In the genomic region with DNA sequence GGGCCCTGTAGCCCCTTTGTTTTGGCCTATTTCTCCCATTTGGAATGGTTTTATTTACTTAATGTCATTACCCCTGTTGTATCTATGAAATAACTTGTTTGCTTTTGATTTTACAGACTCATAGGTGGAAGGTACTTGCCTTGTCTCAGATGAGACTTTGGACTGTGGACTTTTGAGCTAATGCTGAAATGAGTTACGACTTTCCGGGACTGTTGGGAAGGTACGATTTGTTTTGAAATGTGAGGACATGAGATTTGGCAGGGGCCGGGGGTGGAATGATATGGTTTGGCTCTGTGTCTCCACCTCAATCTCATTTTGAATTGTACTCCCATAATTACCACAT, we compare ENCODE assay signal across 1 cellular context.
TF ChIP-seq lines count a peak whose summit lies in the region.

No MANE protein-coding gene starts in this region.

TF ChIP-seq in HepG2, 621 proteins besides CTCF, POLR2A, EP300 and RAD21 (continues in another document):
- 0 out of 2 replicates have a peak, but pooled peaks have one; percentile 1 for TF ChIP-seq KAT7 (CRISPR knock-in tag; IDR thresholded peaks at IDR 0.05; ENCODE audit: borderline replicate concordance)
- TF ChIP-seq SOX13 (IDR thresholded peaks at IDR 0.05): no peak
- peak in 1 of 2 experiments; percentile 68; a peak in 2 of 4 replicates for TF ChIP-seq SOX13 (CRISPR knock-in tag; conservative IDR thresholded peaks at IDR 0.05 in 1 of 2, IDR thresholded peaks at IDR 0.05 in 1 of 2)
- TF ChIP-seq, protein P1, sequence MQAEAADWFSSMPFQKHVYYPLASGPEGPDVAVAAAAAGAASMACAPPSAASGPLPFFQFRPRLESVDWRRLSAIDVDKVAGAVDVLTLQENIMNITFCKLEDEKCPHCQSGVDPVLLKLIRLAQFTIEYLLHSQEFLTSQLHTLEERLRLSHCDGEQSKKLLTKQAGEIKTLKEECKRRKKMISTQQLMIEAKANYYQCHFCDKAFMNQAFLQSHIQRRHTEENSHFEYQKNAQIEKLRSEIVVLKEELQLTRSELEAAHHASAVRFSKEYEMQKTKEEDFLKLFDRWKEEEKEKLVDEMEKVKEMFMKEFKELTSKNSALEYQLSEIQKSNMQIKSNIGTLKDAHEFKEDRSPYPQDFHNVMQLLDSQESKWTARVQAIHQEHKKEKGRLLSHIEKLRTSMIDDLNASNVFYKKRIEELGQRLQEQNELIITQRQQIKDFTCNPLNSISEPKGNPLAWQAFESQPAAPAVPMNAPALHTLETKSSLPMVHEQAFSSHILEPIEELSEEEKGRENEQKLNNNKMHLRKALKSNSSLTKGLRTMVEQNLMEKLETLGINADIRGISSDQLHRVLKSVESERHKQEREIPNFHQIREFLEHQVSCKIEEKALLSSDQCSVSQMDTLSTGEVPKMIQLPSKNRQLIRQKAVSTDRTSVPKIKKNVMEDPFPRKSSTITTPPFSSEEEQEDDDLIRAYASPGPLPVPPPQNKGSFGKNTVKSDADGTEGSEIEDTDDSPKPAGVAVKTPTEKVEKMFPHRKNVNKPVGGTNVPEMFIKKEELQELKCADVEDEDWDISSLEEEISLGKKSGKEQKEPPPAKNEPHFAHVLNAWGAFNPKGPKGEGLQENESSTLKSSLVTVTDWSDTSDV (CRISPR knock-in tag; IDR thresholded peaks at IDR 0.05): no peak
- TF ChIP-seq, protein P2, sequence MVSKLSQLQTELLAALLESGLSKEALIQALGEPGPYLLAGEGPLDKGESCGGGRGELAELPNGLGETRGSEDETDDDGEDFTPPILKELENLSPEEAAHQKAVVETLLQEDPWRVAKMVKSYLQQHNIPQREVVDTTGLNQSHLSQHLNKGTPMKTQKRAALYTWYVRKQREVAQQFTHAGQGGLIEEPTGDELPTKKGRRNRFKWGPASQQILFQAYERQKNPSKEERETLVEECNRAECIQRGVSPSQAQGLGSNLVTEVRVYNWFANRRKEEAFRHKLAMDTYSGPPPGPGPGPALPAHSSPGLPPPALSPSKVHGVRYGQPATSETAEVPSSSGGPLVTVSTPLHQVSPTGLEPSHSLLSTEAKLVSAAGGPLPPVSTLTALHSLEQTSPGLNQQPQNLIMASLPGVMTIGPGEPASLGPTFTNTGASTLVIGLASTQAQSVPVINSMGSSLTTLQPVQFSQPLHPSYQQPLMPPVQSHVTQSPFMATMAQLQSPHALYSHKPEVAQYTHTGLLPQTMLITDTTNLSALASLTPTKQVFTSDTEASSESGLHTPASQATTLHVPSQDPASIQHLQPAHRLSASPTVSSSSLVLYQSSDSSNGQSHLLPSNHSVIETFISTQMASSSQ (IDR thresholded peaks at IDR 0.05; ENCODE audit: low read depth): no peak
- TF ChIP-seq, protein P2 (CRISPR knock-in tag; IDR thresholded peaks at IDR 0.05; ENCODE audit: borderline replicate concordance): no peak
- TF ChIP-seq, protein P3, sequence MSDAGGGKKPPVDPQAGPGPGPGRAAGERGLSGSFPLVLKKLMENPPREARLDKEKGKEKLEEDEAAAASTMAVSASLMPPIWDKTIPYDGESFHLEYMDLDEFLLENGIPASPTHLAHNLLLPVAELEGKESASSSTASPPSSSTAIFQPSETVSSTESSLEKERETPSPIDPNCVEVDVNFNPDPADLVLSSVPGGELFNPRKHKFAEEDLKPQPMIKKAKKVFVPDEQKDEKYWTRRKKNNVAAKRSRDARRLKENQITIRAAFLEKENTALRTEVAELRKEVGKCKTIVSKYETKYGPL (CRISPR knock-in tag; IDR thresholded peaks at IDR 0.05): no peak
- no peak for TF ChIP-seq NCOA1 (CRISPR knock-in tag; IDR thresholded peaks at IDR 0.05)
- TF ChIP-seq HINFP (CRISPR knock-in tag; IDR thresholded peaks at IDR 0.05; ENCODE audit: low read depth): no peak
- no peak for TF ChIP-seq SOX6 (IDR thresholded peaks at IDR 0.05)
- peak; percentile 45; the same call in 1 of the 2 replicates for TF ChIP-seq SOX6 (CRISPR knock-in tag; IDR thresholded peaks at IDR 0.05)
- TF ChIP-seq, protein P4, sequence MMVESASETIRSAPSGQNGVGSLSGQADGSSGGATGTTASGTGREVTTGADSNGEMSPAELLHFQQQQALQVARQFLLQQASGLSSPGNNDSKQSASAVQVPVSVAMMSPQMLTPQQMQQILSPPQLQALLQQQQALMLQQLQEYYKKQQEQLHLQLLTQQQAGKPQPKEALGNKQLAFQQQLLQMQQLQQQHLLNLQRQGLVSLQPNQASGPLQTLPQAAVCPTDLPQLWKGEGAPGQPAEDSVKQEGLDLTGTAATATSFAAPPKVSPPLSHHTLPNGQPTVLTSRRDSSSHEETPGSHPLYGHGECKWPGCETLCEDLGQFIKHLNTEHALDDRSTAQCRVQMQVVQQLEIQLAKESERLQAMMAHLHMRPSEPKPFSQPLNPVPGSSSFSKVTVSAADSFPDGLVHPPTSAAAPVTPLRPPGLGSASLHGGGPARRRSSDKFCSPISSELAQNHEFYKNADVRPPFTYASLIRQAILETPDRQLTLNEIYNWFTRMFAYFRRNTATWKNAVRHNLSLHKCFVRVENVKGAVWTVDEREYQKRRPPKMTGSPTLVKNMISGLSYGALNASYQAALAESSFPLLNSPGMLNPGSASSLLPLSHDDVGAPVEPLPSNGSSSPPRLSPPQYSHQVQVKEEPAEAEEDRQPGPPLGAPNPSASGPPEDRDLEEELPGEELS (CRISPR knock-in tag; IDR thresholded peaks at IDR 0.05): no peak
- no peak for TF ChIP-seq MAZ (IDR thresholded peaks at IDR 0.05; ENCODE audit: borderline replicate concordance, low read depth, low read length)
- no peak for TF ChIP-seq MAZ (CRISPR knock-in tag; IDR thresholded peaks at IDR 0.05; ENCODE audit: low read depth)
- no peak for TF ChIP-seq KMT2A (CRISPR knock-in tag; IDR thresholded peaks at IDR 0.05)
- no peak for TF ChIP-seq TCF7 (IDR thresholded peaks at IDR 0.05; ENCODE audit: low read depth)
- TF ChIP-seq ZBTB42 (CRISPR knock-in tag; IDR thresholded peaks at IDR 0.05): no peak
- TF ChIP-seq ZNF207 (IDR thresholded peaks at IDR 0.05; ENCODE audit: borderline replicate concordance): no peak
- peak; percentile 38; the same call in 1 of the 2 replicates for TF ChIP-seq HMG20A (CRISPR knock-in tag; IDR thresholded peaks at IDR 0.05; ENCODE audit: borderline replicate concordance)
- TF ChIP-seq MTF2 (CRISPR knock-in tag; IDR thresholded peaks at IDR 0.05; ENCODE audit: borderline replicate concordance): no peak
- TF ChIP-seq TARDBP (CRISPR knock-in tag; IDR thresholded peaks at IDR 0.05): no peak
- TF ChIP-seq RBFOX2 (IDR thresholded peaks at IDR 0.05; ENCODE audit: low read depth, low read length): no peak
- TF ChIP-seq ZNF205 (CRISPR knock-in tag; IDR thresholded peaks at IDR 0.05): no peak
- no peak for TF ChIP-seq ZNF333 (CRISPR knock-in tag; IDR thresholded peaks at IDR 0.05; ENCODE audit: borderline replicate concordance)
- TF ChIP-seq SP140L (CRISPR knock-in tag; IDR thresholded peaks at IDR 0.05; ENCODE audit: borderline replicate concordance): no peak
- TF ChIP-seq ZNF329 (CRISPR knock-in tag; IDR thresholded peaks at IDR 0.05; ENCODE audit: low read depth): no peak
- no peak for TF ChIP-seq CENPX (CRISPR knock-in tag; IDR thresholded peaks at IDR 0.05)
- TF ChIP-seq RARA (CRISPR knock-in tag; IDR thresholded peaks at IDR 0.05): peak; percentile 36; the same call in 1 of the 2 replicates
- no peak for TF ChIP-seq FOSL1 (CRISPR knock-in tag; IDR thresholded peaks at IDR 0.05; ENCODE audit: borderline replicate concordance)
- TF ChIP-seq ZFYVE20 (CRISPR knock-in tag; IDR thresholded peaks at IDR 0.05; ENCODE audit: borderline replicate concordance, low read depth): no peak
- no peak for TF ChIP-seq KLF15 (CRISPR knock-in tag; IDR thresholded peaks at IDR 0.05; ENCODE audit: borderline replicate concordance)
- TF ChIP-seq SALL1 (CRISPR knock-in tag; IDR thresholded peaks at IDR 0.05): peak; percentile 27; the same call in 1 of the 2 replicates
- no peak for TF ChIP-seq THAP8 (CRISPR knock-in tag; IDR thresholded peaks at IDR 0.05; ENCODE audit: borderline replicate concordance)
- TF ChIP-seq NFE2L1 (CRISPR knock-in tag; IDR thresholded peaks at IDR 0.05; ENCODE audit: borderline replicate concordance): no peak
- no peak for TF ChIP-seq ZNF768 (CRISPR knock-in tag; IDR thresholded peaks at IDR 0.05)
- TF ChIP-seq DR1 (CRISPR knock-in tag; IDR thresholded peaks at IDR 0.05): no peak
- TF ChIP-seq EHMT2 (IDR thresholded peaks at IDR 0.05; ENCODE audit: borderline replicate concordance, low read depth, low read length): no peak
- no peak for TF ChIP-seq PITX1 (CRISPR knock-in tag; IDR thresholded peaks at IDR 0.05)
- no peak for TF ChIP-seq ZNF503 (CRISPR knock-in tag; IDR thresholded peaks at IDR 0.05)
- TF ChIP-seq, protein P5, sequence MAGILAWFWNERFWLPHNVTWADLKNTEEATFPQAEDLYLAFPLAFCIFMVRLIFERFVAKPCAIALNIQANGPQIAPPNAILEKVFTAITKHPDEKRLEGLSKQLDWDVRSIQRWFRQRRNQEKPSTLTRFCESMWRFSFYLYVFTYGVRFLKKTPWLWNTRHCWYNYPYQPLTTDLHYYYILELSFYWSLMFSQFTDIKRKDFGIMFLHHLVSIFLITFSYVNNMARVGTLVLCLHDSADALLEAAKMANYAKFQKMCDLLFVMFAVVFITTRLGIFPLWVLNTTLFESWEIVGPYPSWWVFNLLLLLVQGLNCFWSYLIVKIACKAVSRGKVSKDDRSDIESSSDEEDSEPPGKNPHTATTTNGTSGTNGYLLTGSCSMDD (CRISPR knock-in tag; IDR thresholded peaks at IDR 0.05): no peak
- TF ChIP-seq ZNF235 (CRISPR knock-in tag; IDR thresholded peaks at IDR 0.05; ENCODE audit: borderline replicate concordance): no peak
- TF ChIP-seq E2F2 (CRISPR knock-in tag; IDR thresholded peaks at IDR 0.05; ENCODE audit: borderline replicate concordance): no peak
- TF ChIP-seq, protein P6, sequence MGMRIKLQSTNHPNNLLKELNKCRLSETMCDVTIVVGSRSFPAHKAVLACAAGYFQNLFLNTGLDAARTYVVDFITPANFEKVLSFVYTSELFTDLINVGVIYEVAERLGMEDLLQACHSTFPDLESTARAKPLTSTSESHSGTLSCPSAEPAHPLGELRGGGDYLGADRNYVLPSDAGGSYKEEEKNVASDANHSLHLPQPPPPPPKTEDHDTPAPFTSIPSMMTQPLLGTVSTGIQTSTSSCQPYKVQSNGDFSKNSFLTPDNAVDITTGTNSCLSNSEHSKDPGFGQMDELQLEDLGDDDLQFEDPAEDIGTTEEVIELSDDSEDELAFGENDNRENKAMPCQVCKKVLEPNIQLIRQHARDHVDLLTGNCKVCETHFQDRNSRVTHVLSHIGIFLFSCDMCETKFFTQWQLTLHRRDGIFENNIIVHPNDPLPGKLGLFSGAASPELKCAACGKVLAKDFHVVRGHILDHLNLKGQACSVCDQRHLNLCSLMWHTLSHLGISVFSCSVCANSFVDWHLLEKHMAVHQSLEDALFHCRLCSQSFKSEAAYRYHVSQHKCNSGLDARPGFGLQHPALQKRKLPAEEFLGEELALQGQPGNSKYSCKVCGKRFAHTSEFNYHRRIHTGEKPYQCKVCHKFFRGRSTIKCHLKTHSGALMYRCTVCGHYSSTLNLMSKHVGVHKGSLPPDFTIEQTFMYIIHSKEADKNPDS (CRISPR knock-in tag; IDR thresholded peaks at IDR 0.05): no peak
- no peak for TF ChIP-seq CAMTA2 (CRISPR knock-in tag; IDR thresholded peaks at IDR 0.05; ENCODE audit: borderline replicate concordance)
- TF ChIP-seq PHF8 (CRISPR knock-in tag; IDR thresholded peaks at IDR 0.05): no peak
- TF ChIP-seq ZSCAN31 (CRISPR knock-in tag; IDR thresholded peaks at IDR 0.05; ENCODE audit: low read depth): no peak
- no peak for TF ChIP-seq ZNF24 (IDR thresholded peaks at IDR 0.05)
- no peak for TF ChIP-seq ZNF296 (CRISPR knock-in tag; conservative IDR thresholded peaks at IDR 0.05)
